In the genomic region with DNA sequence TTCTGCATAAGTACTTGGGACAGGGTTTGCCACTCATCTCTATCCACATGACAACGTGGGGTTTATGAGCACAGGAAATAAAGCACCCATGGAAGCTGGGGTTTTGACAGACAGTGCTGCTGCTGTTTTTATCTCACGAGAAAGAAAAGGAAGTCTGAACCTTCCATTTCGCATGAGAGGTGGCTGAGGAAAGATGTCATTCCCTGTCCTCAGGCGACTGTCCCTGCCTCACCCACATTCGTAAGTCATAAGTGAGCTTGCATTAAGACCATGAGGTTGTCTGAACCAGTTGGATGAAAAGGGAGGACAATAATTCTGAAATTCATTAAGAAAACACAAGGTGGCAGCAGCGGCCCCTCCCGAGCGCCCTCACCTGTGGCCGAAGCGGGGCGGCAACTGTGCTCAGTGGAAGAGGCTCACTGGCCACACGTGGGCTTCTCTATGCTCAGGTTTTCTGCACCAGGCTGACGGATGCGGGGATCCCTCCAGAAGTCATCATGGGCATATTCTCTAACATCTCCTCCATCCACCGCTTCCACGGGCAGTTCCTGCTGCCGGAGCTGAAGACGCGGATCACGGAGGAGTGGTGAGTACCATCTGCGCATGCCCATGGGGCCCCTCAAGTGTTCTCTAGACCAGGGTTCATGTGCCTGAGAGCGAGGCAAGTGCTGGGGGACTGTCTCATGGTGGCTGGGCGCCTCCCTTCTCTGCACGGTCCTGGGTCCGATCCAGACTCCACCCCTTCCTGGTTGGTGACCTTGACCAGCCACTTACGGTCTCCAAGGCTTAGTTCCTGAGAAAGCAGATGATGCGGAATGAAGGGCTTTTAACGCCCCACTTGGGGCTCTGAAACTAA, we compare ENCODE assay signal across 8 cellular contexts. TPM values are rescaled to one million over a fixed set of nuclear protein-coding genes. Genes with fewer than 3 reads are reported as not detected.
A peak's percentile ranks its signal among the peaks of the same experiment; 100 is the strongest.
DNase-seq lines count a peak whose midpoint lies in the region; ATAC-seq and TF ChIP-seq lines count a peak whose summit lies in the region.

No MANE protein-coding gene starts in this region.

- intact Hi-C loops in Right ventricle myocardium superior (cut with DNase I) = no loop called here

- H3K27me3 ChIP-seq in DND-41 (ENCODE audit: insufficient read depth, low read length, poor library complexity) = no peaks in the 10 kb centered on the region
- no peaks in the 10 kb centered on the region for H3K27me3 ChIP-seq in RWPE2 (ENCODE audit: insufficient read depth, poor library complexity, severe bottlenecking)

- H2AFZ ChIP-seq in DND-41 (ENCODE audit: low read depth, low read length) = no peak overlapping the region

- DNase-seq in DND-41 (peak; percentile 44), HK-2 (ENCODE audit: unreplicated experiment) (peak; percentile 70), RWPE2 (ENCODE audit: low spot score) (peak; percentile 66), Right ventricle myocardium superior (peak; percentile 68), retina (peak; percentile 80), GOT3 (lab: John Stamatoyannopoulos, UW) (no peak), epidermal melanocyte (ENCODE audit: insufficient read length, low spot score) (no peak)
- DNase-seq in activated gamma-delta T cell treated with anti-CD3 and anti-CD28 coated beads, Interleukin-2, amount 50 U/mL, for 16 hours (ENCODE audit: low read depth) = peak; percentile 46

- H3K9ac ChIP-seq in DND-41 (ENCODE audit: low read depth, low read length) = no peak overlapping the region

- H3K27ac ChIP-seq in DND-41 (ENCODE audit: low read length) (peak overlapping the region; percentile 54; the same call in 1 of the 2 replicates), RWPE2 (ENCODE audit: poor library complexity, severe bottlenecking) (no peak overlapping the region)

- no peaks in the 10 kb centered on the region for H3K4me1 ChIP-seq in DND-41 (ENCODE audit: insufficient read depth, low read length)
- no peaks in the 10 kb centered on the region for H3K4me1 ChIP-seq in RWPE2 (ENCODE audit: insufficient read depth, poor library complexity, severe bottlenecking)

- H4K20me1 ChIP-seq in DND-41 (ENCODE audit: insufficient read depth, low read length) = peaks cover 15% of the 10 kb centered on the region; the same call in 1 of the 2 replicates

- peak; percentile 76 for ATAC-seq in DND-41 (ENCODE audit: insufficient read depth, low read depth)
- ATAC-seq in RWPE2 (ENCODE audit: low read depth) = peak; percentile 81
- peak; percentile 86 for ATAC-seq in Right ventricle myocardium superior (ENCODE audit: poor library complexity)

- H3K4me3 ChIP-seq in DND-41 (ENCODE audit: low read depth in 1 of 2, low read length in 2 of 2) = no peak overlapping the region
- H3K4me3 ChIP-seq in RWPE2 (ENCODE audit: severe bottlenecking) = no peak overlapping the region

- TF ChIP-seq CTCF in DND-41 (IDR thresholded peaks at IDR 0.05; ENCODE audit: borderline replicate concordance, extremely low read depth, low read length, poor library complexity, severe bottlenecking) (peak; percentile 57), RWPE2 (IDR thresholded peaks at IDR 0.05; ENCODE audit: poor library complexity, severe bottlenecking) (peak; percentile 85)

- H3K9me3 ChIP-seq in DND-41 (ENCODE audit: insufficient read depth, low read length, severe bottlenecking) (no peaks in the 10 kb centered on the region), RWPE2 (ENCODE audit: severe bottlenecking) (no peaks in the 10 kb centered on the region)

- no peak overlapping the region for H3K4me2 ChIP-seq in DND-41 (ENCODE audit: insufficient read depth, low read length)

- H3K36me3 ChIP-seq in DND-41 (ENCODE audit: insufficient read depth, low read length) (peaks cover 59% of the 10 kb centered on the region), RWPE2 (ENCODE audit: low read depth) (no peaks in the 10 kb centered on the region)

- H3K79me2 ChIP-seq in DND-41 (ENCODE audit: insufficient read depth, low read length) = peaks cover 31% of the 10 kb centered on the region; the same call in 1 of the 2 replicates

RNA-seq across cellular contexts. Expression of gene SUSD3, which starts 54.7 kb away (rescaled TPM):
- 0.56 TPM for total RNA-seq in Right ventricle myocardium superior

RNA-seq across cellular contexts. Expression of gene FGD3, which starts 56.5 kb away (rescaled TPM):
- 2.7 TPM for total RNA-seq in Right ventricle myocardium superior

Comparison
In these comparisons a context has a peak if more than half of its experiments do, and no peak if none do; other contexts are left out.
1. DNase-seq: peak in DND-41 (single experiment), HK-2 (single experiment), RWPE2 (single experiment), activated gamma-delta T cell treated with anti-CD3 and anti-CD28 coated beads, Interleukin-2, amount 50 U/mL, for 16 hours (single experiment), Right ventricle myocardium superior (single experiment) and retina (single experiment); none in GOT3 (single experiment) and epidermal melanocyte (single experiment).
2. Peak in every context shown above with its lines, with median percentiles within 50 percentile points of each other: ATAC-seq.